ENCODE assay signal across 29 cellular contexts in the genomic region with DNA sequence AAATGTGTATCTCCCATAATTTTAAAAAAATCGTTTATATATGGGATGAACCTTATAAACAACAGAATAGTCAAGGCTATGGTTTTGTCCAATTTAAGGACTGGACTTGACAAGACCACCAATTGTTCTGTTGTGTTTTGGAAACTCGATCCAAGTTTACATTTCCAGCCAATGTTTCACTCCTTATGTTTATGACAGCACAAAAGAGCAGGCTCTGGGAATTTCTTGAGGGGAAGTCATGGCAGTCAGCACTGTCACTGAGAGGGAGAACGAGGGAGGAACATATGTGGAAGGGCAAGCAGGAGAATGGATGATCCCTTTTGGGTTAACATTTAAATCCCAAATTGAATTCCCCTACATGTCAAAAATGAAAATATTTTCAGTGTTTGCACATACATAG.
"Had no signal": no experiment of that assay in that cellular context is flagged by ENCODE, and none has a peak within 500 bp of the region (broad histone marks: within the 10 kb centered on the region; RNA-seq: fewer than 3 reads in every experiment).

No MANE protein-coding gene starts in this region.

- H3K4me1 ChIP-seq: adrenal gland, body of pancreas, breast epithelium, Peyer's patch had no signal

- H3K4me3 Mint-ChIP-seq: activated CD4-positive, alpha-beta T cell treated with anti-CD3 and anti-CD28 coated beads, Interleukin-2, amount 10 ng/mL, durations not matched to agents 7 days and 5 days; activated CD8-positive, alpha-beta T cell treated with anti-CD3 and anti-CD28 coated beads, Interleukin-2, amount 10 ng/mL, durations not matched to agents 7 days and 5 days; activated naive CD4-positive, alpha-beta T cell treated with anti-CD3 and anti-CD28 coated beads for 36 hours; activated T-cell treated with anti-CD3 and anti-CD28 coated beads, Interleukin-2, amount 50 U/mL, for 24 hours had no signal

- H3K4me1 Mint-ChIP-seq: activated CD4-positive, alpha-beta T cell treated with anti-CD3 and anti-CD28 coated beads, Interleukin-2, amount 10 ng/mL, durations not matched to agents 7 days and 5 days had no signal

- H3K9me3 ChIP-seq: adrenal gland, body of pancreas, Peyer's patch had no signal

- H3K27me3 ChIP-seq: adrenal gland, body of pancreas, breast epithelium, Peyer's patch had no signal

- H3K27ac ChIP-seq: adrenal gland, body of pancreas, breast epithelium, KMS-11, Peyer's patch had no signal

- DNase-seq: activated CD4-positive, alpha-beta T cell treated with anti-CD3 and anti-CD28 coated beads, Interleukin-2, amount 10 ng/mL, durations not matched to agents 7 days and 5 days; activated CD4-positive, alpha-beta T cell treated with anti-CD3 and anti-CD28 coated beads, Interleukin-2, amount 50 U/mL, for 48 hours; activated CD8-positive, alpha-beta T cell treated with anti-CD3 and anti-CD28 coated beads, Interleukin-2, amount 10 ng/mL, durations not matched to agents 7 days and 5 days; activated gamma-delta T cell treated with Interleukin-2 at 50 U/mL for 16 hours; activated naive CD4-positive, alpha-beta T cell treated with anti-CD3 and anti-CD28 coated beads for 36 hours; activated T-cell treated with anti-CD3 and anti-CD28 coated beads, Interleukin-2, amount 50 U/mL, for 24 hours; adrenal gland; body of pancreas; NCI-H1105; NCI-H1417 treated with DMSO at 0.1 percent for 48 hours; NCI-H1930; NCI-H2081 treated with DMSO at 0.1 percent for 48 hours; NCI-H345; NCI-H524 treated with DMSO at 0.1 percent for 48 hours; NCI-H748 treated with DMSO at 0.1 percent for 48 hours; NK-92 treated with Interleukin-12 subunit alpha and Interleukin-12 subunit beta, amount 100 ng/mL, for 24 hours; PC-3; Peyer's patch; RPMI8226; SHP77 treated with DMSO at 0.1 percent for 48 hours; SW 1271; T-helper 1 cell; T-helper 2 cell; T-helper 9 cell had no signal

- ATAC-seq: activated CD8-positive, alpha-beta T cell treated with anti-CD3 and anti-CD28 coated beads, Interleukin-2, amount 10 ng/mL, durations not matched to agents 7 days and 5 days; activated naive CD4-positive, alpha-beta T cell treated with anti-CD3 and anti-CD28 coated beads, Interleukin-2, amount 50 U/mL, for 72 hours; body of pancreas; PC-3 had no signal

- H3K36me3 ChIP-seq: adrenal gland, breast epithelium, Peyer's patch had no signal

- H3K36me3 Mint-ChIP-seq: activated naive CD4-positive, alpha-beta T cell treated with anti-CD3 and anti-CD28 coated beads, Interleukin-2, amount 50 U/mL, for 72 hours had no signal

- H3K27me3 Mint-ChIP-seq: activated CD4-positive, alpha-beta T cell treated with anti-CD3 and anti-CD28 coated beads, Interleukin-2, amount 10 ng/mL, durations not matched to agents 7 days and 5 days; activated T-cell treated with anti-CD3 and anti-CD28 coated beads, Interleukin-2, amount 50 U/mL, for 24 hours had no signal

- H3K4me2 ChIP-seq: KMS-11 had no signal

- H3K4me3 ChIP-seq: adrenal gland, body of pancreas, breast epithelium, Peyer's patch had no signal

- H3K27ac Mint-ChIP-seq: activated CD4-positive, alpha-beta T cell treated with anti-CD3 and anti-CD28 coated beads, Interleukin-2, amount 10 ng/mL, durations not matched to agents 7 days and 5 days; activated CD8-positive, alpha-beta T cell treated with anti-CD3 and anti-CD28 coated beads, Interleukin-2, amount 10 ng/mL, durations not matched to agents 7 days and 5 days; activated naive CD4-positive, alpha-beta T cell treated with anti-CD3 and anti-CD28 coated beads for 36 hours; activated naive CD4-positive, alpha-beta T cell treated with anti-CD3 and anti-CD28 coated beads, Interleukin-2, amount 50 U/mL, for 72 hours; activated T-cell treated with anti-CD3 and anti-CD28 coated beads, Interleukin-2, amount 50 U/mL, for 24 hours; activated T-helper 2 cell treated with anti-CD3 and anti-CD28 coated beads, Interferon-gamma antibody, Interleukin-2, Interleukin-4, amounts not matched to agents 10 μg/mL and 5 μg/mL and 100 μg/mL, durations not matched to agents 14 hours and 24 hours and 36 hours had no signal

- FAIRE-seq: astrocyte had no signal

- H3K9ac ChIP-seq: KMS-11 had no signal
